ENCODE assay signal across 1 cellular context in genomic region chr12:110501722-110502448, GRCh38.
TF ChIP-seq lines count a peak whose summit lies in the region.

Gene RAD9B (plus strand): TSS chr12:110502331. CDS start chr12:110502338, 7 bp downstream.
Gene VPS29 (minus strand): TSS chr12:110502111. CDS start chr12:110502051, 60 bp downstream.

TF ChIP-seq in HEK293, 187 proteins besides CTCF, POLR2A, EP300 and RAD21 (continued from another document):
- peak; percentile 87 for TF ChIP-seq INSM2 (tag by site-specific recombination; IDR thresholded peaks at IDR 0.05)
- peak; percentile 94 for TF ChIP-seq ZFP37 (tag by site-specific recombination; IDR thresholded peaks at IDR 0.05)
- peak; percentile 81; the same call in 1 of the 2 replicates for TF ChIP-seq ZNF777 (tag by site-specific recombination; IDR thresholded peaks at IDR 0.05; ENCODE audit: borderline replicate concordance)
- peak; percentile 76; the same call in 1 of the 2 replicates for TF ChIP-seq ZBTB1 (tag by site-specific recombination; IDR thresholded peaks at IDR 0.05)
- TF ChIP-seq ZNF560 (tag by site-specific recombination; IDR thresholded peaks at IDR 0.05; ENCODE audit: borderline replicate concordance): no peak
- no peak for TF ChIP-seq ZNF138 (tag by site-specific recombination; IDR thresholded peaks at IDR 0.05; ENCODE audit: borderline replicate concordance)
- no peak for TF ChIP-seq ZNF350 (tag by site-specific recombination; IDR thresholded peaks at IDR 0.05)
- TF ChIP-seq RBAK (tag by site-specific recombination; IDR thresholded peaks at IDR 0.05): no peak
- peak; percentile 3; the same call in 1 of the 2 replicates for TF ChIP-seq FEZF1 (tag by site-specific recombination; IDR thresholded peaks at IDR 0.05)
- TF ChIP-seq ZNF423 (tag by site-specific recombination; IDR thresholded peaks at IDR 0.05): peak; percentile 99
- TF ChIP-seq HOXC10 (CRISPR knock-in tag; IDR thresholded peaks at IDR 0.05): no peak
- no peak for TF ChIP-seq ZNF26 (tag by site-specific recombination; IDR thresholded peaks at IDR 0.05)
- no peak for TF ChIP-seq ZNF626 (tag by site-specific recombination; IDR thresholded peaks at IDR 0.05)
- TF ChIP-seq SP7 (tag by site-specific recombination; IDR thresholded peaks at IDR 0.05): peak; percentile 82
- peak; percentile 89 for TF ChIP-seq HIC1 (tag by site-specific recombination; IDR thresholded peaks at IDR 0.05)
- TF ChIP-seq ZBTB17 (tag by site-specific recombination; IDR thresholded peaks at IDR 0.05): peak; percentile 99
- no peak; the same call in 1 of the 2 replicates for TF ChIP-seq HOXD13 (CRISPR knock-in tag; IDR thresholded peaks at IDR 0.05; ENCODE audit: borderline replicate concordance)
- TF ChIP-seq PRDM10 (tag by site-specific recombination; IDR thresholded peaks at IDR 0.05): peak; percentile 82; the same call in 1 of the 2 replicates
- TF ChIP-seq ZNF184 (tag by site-specific recombination; IDR thresholded peaks at IDR 0.05): 0 out of 2 replicates have a peak, but pooled peaks have one; percentile 44
- peak; percentile 89 for TF ChIP-seq ZNF501 (tag by site-specific recombination; IDR thresholded peaks at IDR 0.05)
- peak; percentile 82; the same call in 1 of the 2 replicates for TF ChIP-seq KLF8 (tag by site-specific recombination; IDR thresholded peaks at IDR 0.05)
- TF ChIP-seq ZNF2 (tag by site-specific recombination; IDR thresholded peaks at IDR 0.05): peak; percentile 76; the same call in 1 of the 2 replicates
- no peak; the same call in 1 of the 2 replicates for TF ChIP-seq HOXA7 (CRISPR knock-in tag; IDR thresholded peaks at IDR 0.05; ENCODE audit: borderline replicate concordance)
- TF ChIP-seq ZNF48 (tag by site-specific recombination; IDR thresholded peaks at IDR 0.05): no peak
- TF ChIP-seq ZNF707 (tag by site-specific recombination; IDR thresholded peaks at IDR 0.05): peak; percentile 21; the same call in 1 of the 2 replicates
- TF ChIP-seq MZF1 (tag by site-specific recombination; IDR thresholded peaks at IDR 0.05; ENCODE audit: borderline replicate concordance): no peak
- peak; percentile 99 for TF ChIP-seq ZBTB8A (tag by site-specific recombination; IDR thresholded peaks at IDR 0.05)
- TF ChIP-seq ZNF221 (tag by site-specific recombination; IDR thresholded peaks at IDR 0.05; ENCODE audit: borderline replicate concordance): no peak
- peak; percentile 95 for TF ChIP-seq ZBTB48 (tag by site-specific recombination; IDR thresholded peaks at IDR 0.05)
- TF ChIP-seq ZNF677 (tag by site-specific recombination; IDR thresholded peaks at IDR 0.05): no peak
- TF ChIP-seq ZNF23 (tag by site-specific recombination; IDR thresholded peaks at IDR 0.05; ENCODE audit: borderline replicate concordance): no peak
- TF ChIP-seq BCL6B (tag by site-specific recombination; IDR thresholded peaks at IDR 0.05): no peak
- no peak for TF ChIP-seq MEIS1 (CRISPR knock-in tag; IDR thresholded peaks at IDR 0.05; ENCODE audit: borderline replicate concordance)
- no peak for TF ChIP-seq ZNF837 (tag by site-specific recombination; IDR thresholded peaks at IDR 0.05)
- TF ChIP-seq ZSCAN18 (tag by site-specific recombination; IDR thresholded peaks at IDR 0.05): no peak; the same call in 1 of the 2 replicates
- TF ChIP-seq ZNF76 (tag by site-specific recombination; IDR thresholded peaks at IDR 0.05; ENCODE audit: borderline replicate concordance, low read depth): peak; percentile 88
- peak; percentile 19 for TF ChIP-seq ZNF561 (tag by site-specific recombination; IDR thresholded peaks at IDR 0.05; ENCODE audit: borderline replicate concordance)
- TF ChIP-seq ZNF18 (tag by site-specific recombination; IDR thresholded peaks at IDR 0.05): no peak
- TF ChIP-seq SCRT1 (tag by site-specific recombination; IDR thresholded peaks at IDR 0.05; ENCODE audit: borderline replicate concordance): peak; percentile 98
- no peak for TF ChIP-seq ZNF488 (tag by site-specific recombination; IDR thresholded peaks at IDR 0.05)
TF ChIP-seq in HEK293: peak in this region for 90.
